In the genomic region with DNA sequence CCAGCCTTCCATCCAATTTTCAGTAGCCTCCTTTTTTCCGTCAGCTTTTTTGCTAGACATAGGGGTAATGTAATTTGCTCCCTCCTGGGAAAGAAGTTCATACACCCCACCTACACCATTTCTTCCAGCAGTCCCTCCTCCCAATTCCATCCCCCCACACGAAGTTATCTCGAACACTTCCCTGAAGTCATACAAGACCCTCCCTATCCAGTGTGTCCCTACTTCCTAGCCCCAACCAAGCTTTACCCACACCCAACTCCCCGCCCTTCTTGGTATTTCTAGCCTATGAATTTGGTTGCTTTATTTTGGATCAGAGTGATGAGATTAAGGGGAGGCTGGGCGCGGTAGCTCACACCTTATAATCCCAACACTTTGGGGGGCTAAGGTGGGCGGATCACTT, we compare ENCODE assay signal across 12 cellular contexts. TPM values are rescaled to one million over a fixed set of nuclear protein-coding genes. Genes with fewer than 3 reads are reported as not detected.
DNase-seq lines count a peak whose midpoint lies in the region; ATAC-seq and TF ChIP-seq lines count a peak whose summit lies in the region.
"Had no signal": no experiment of that assay in that cellular context is flagged by ENCODE, and none has a peak within 500 bp of the region (broad histone marks: within the 10 kb centered on the region; RNA-seq: fewer than 3 reads in every experiment).

No MANE protein-coding gene starts in this region.

- intact Hi-C loops in body of pancreas (cut with DNase I) = no loop called here

- no peak for TF ChIP-seq CTCF in body of pancreas (IDR thresholded peaks at IDR 0.05)

- no peak for TF ChIP-seq POLR2A in body of pancreas (IDR thresholded peaks at IDR 0.05)

- peak overlapping the region; percentile 61 to 90 (median 84); a peak in 20 of 22 replicates for H3K9ac ChIP-seq in BLaER1 treated with 17β-estradiol and CSF1 and Interleukin-3, amounts not matched to agents 10 nM and 100 nM
- H3K9ac ChIP-seq in HUES6 (ENCODE audit: low read length) (peak overlapping the region; percentile 90), adipocyte (ENCODE audit: low read length) (no peak overlapping the region)

- DNase-seq in adipocyte (ENCODE audit: low read depth) (no peak), OCI-M1 (lab: John Stamatoyannopoulos, UW) (no peak), KG1 (lab: John Stamatoyannopoulos, UW) (no peak), body of pancreas (no peak)
- no peak for DNase-seq in stimulated activated CD4-positive, alpha-beta T cell treated with anti-CD3 and anti-CD28 coated beads, Interleukin-4, amount 100 ng/mL, for 24 hours
- DNase-seq: dermis blood vessel endothelial cell, Kasumi-1 had no signal

- peaks cover 34 to 72% (median 67%) of the 10 kb centered on the region in 11 experiments for H3K36me3 ChIP-seq in BLaER1 treated with 17β-estradiol and CSF1 and Interleukin-3, amounts not matched to agents 10 nM and 100 nM
- peaks cover 67% of the 10 kb centered on the region for H3K36me3 ChIP-seq in HUES6 (ENCODE audit: control insufficient read depth, insufficient read depth, low read length)
- H3K36me3 ChIP-seq in adipocyte (ENCODE audit: control insufficient read depth, insufficient read depth, low read length, severe bottlenecking) = peaks cover 32% of the 10 kb centered on the region
- peaks cover 77% of the 10 kb centered on the region for H3K36me3 ChIP-seq in mesodermal cell (ENCODE audit: control insufficient read depth, insufficient read depth, low read length)
- peaks cover 0 to 13% of the 10 kb centered on the region in 2 donors for H3K36me3 ChIP-seq in body of pancreas (replicated peaks in 1 of 2; ENCODE audit: insufficient read depth in 1 of 2, low read depth in 2 of 2)

- H4K20me1 ChIP-seq in BLaER1 treated with 17β-estradiol and CSF1 and Interleukin-3, amounts not matched to agents 10 nM and 100 nM = peaks cover 0 to 23% (median 0%) of the 10 kb centered on the region in 11 experiments; a peak in 9 of 22 replicates

- H3K27ac ChIP-seq in BLaER1 treated with 17β-estradiol and CSF1 and Interleukin-3, amounts not matched to agents 10 nM and 100 nM = peak overlapping the region in 9 of 11 experiments; percentile 76 to 92 (median 85); a peak in 18 of 22 replicates
- H3K27ac ChIP-seq in HUES6 (ENCODE audit: low read depth, low read length) (no peak overlapping the region), mesodermal cell (ENCODE audit: low read depth, low read length, severe bottlenecking) (no peak overlapping the region), body of pancreas (no peak overlapping the region)

- peaks cover 21 to 49% (median 39%) of the 10 kb centered on the region in 10 experiments for H3K4me1 ChIP-seq in BLaER1 treated with 17β-estradiol and CSF1 and Interleukin-3, amounts not matched to agents 10 nM and 100 nM
- H3K4me1 ChIP-seq in HUES6 (ENCODE audit: control insufficient read depth, insufficient read depth, low read length) (peaks cover 6% of the 10 kb centered on the region; the same call in 1 of the 2 replicates), adipocyte (ENCODE audit: control insufficient read depth, insufficient read depth, low read length) (peaks cover 21% of the 10 kb centered on the region), mesodermal cell (ENCODE audit: control insufficient read depth, insufficient read depth, low read length, poor library complexity, severe bottlenecking) (peaks cover 38% of the 10 kb centered on the region), body of pancreas (peaks cover 6% of the 10 kb centered on the region)
- H3K4me1 ChIP-seq: HAP-1 had no signal

- H3K4me2 ChIP-seq in BLaER1 treated with 17β-estradiol and CSF1 and Interleukin-3, amounts not matched to agents 10 nM and 100 nM = peak overlapping the region; percentile 78 to 93 (median 87)

- H3K4me3 ChIP-seq in BLaER1 treated with 17β-estradiol and CSF1 and Interleukin-3, amounts not matched to agents 10 nM and 100 nM = peak overlapping the region in 9 of 10 experiments; percentile 60 to 84 (median 72); a peak in 18 of 20 replicates
- H3K4me3 ChIP-seq in HUES6 (ENCODE audit: low read depth, low read length) = peak overlapping the region; percentile 97
- H3K4me3 ChIP-seq in adipocyte (ENCODE audit: low read length) = peak overlapping the region; percentile 82
- H3K4me3 ChIP-seq in mesodermal cell (ENCODE audit: extremely low read depth, insufficient read depth, low read length, poor library complexity, severe bottlenecking) = peak overlapping the region; percentile 91
- no peak overlapping the region for H3K4me3 ChIP-seq in body of pancreas
- H3K4me3 ChIP-seq: HAP-1 had no signal

- peaks cover 0 to 19% (median 14%) of the 10 kb centered on the region in 11 experiments; a peak in 10 of 22 replicates for H3K27me3 ChIP-seq in BLaER1 treated with 17β-estradiol and CSF1 and Interleukin-3, amounts not matched to agents 10 nM and 100 nM
- H3K27me3 ChIP-seq in HUES6 (ENCODE audit: control insufficient read depth, insufficient read depth, low read length) (no peaks in the 10 kb centered on the region), adipocyte (replicated peaks; ENCODE audit: control insufficient read depth, insufficient read depth, low read length) (no peaks in the 10 kb centered on the region), body of pancreas (no peaks in the 10 kb centered on the region)

- peaks cover 0 to 23% (median 20%) of the 10 kb centered on the region in 11 experiments; a peak in 20 of 22 replicates for H3K9me3 ChIP-seq in BLaER1 treated with 17β-estradiol and CSF1 and Interleukin-3, amounts not matched to agents 10 nM and 100 nM (replicated peaks in 1 of 11)
- H3K9me3 ChIP-seq in HUES6 (ENCODE audit: control insufficient read depth, insufficient read depth, low read depth, low read length) (no peaks in the 10 kb centered on the region), adipocyte (ENCODE audit: control insufficient read depth, low read length) (no peaks in the 10 kb centered on the region), mesodermal cell (ENCODE audit: control insufficient read depth, low read length) (no peaks in the 10 kb centered on the region), body of pancreas (no peaks in the 10 kb centered on the region)
- H3K9me3 ChIP-seq: HAP-1 had no signal

- WGBS in mesodermal cell (ENCODE audit: insufficient coverage in 2 of 2), 2 experiments = 31 to 33% methylated on average over 3 of the region's 7 CpGs
- WGBS in body of pancreas, 2 donors = 55 to 63% methylated on average over 7 of the region's 7 CpGs

- ATAC-seq in body of pancreas = no peak

RNA-seq across cellular contexts. Expression of gene UBE2C, which starts 1.0 kb away (rescaled TPM):
- 185 TPM for polyA plus RNA-seq in mesodermal cell (2013, experiment 1 of 2)
- polyA plus RNA-seq in mesodermal cell (2013, experiment 2 of 2) = 157 TPM
- not detected for total RNA-seq in body of pancreas

RNA-seq across cellular contexts. Expression of gene TNNC2, which starts 13.6 kb away (rescaled TPM):
- polyA plus RNA-seq in mesodermal cell (2013, experiment 1 of 2) = not detected
- not detected for polyA plus RNA-seq in mesodermal cell (2013, experiment 2 of 2)
- not detected for total RNA-seq in body of pancreas
- total RNA-seq: dermis blood vessel endothelial cell; T-helper 2 cell treated with Interferon-gamma antibody and Interleukin-4, amounts not matched to agents 100 ng/mL and 5 ng/mL, for 36 hours had no signal

RNA-seq across cellular contexts. Expression of gene SNX21, which starts 20.1 kb away (rescaled TPM):
- 12.8 TPM for polyA plus RNA-seq in mesodermal cell (2013, experiment 1 of 2)
- polyA plus RNA-seq in mesodermal cell (2013, experiment 2 of 2) = 10.8 TPM
- total RNA-seq in body of pancreas = 10 to 100 TPM; 42.8 to 46.5 TPM

RNA-seq across cellular contexts. Expression of gene DNTTIP1, which starts 21.7 kb away (rescaled TPM):
- 40.4 TPM for polyA plus RNA-seq in mesodermal cell (2013, experiment 1 of 2)
- 39.4 TPM for polyA plus RNA-seq in mesodermal cell (2013, experiment 2 of 2)
- 10 to 100 TPM; 14.8 to 18.9 TPM for total RNA-seq in body of pancreas

RNA-seq across cellular contexts. Expression of gene WFDC3, which starts 21.8 kb away (rescaled TPM):
- polyA plus RNA-seq in mesodermal cell (2013, experiment 1 of 2) = not detected
- not detected for polyA plus RNA-seq in mesodermal cell (2013, experiment 2 of 2)
- not detected for total RNA-seq in body of pancreas
- total RNA-seq: dermis blood vessel endothelial cell; T-helper 2 cell treated with Interferon-gamma antibody and Interleukin-4, amounts not matched to agents 100 ng/mL and 5 ng/mL, for 36 hours had no signal

Comparison
In these comparisons a context has a peak if more than half of its experiments do, and no peak if none do; other contexts are left out.
1. H3K27ac ChIP-seq: peak in BLaER1 treated with 17β-estradiol and CSF1 and Interleukin-3, amounts not matched to agents 10 nM and 100 nM (9 of 11); none in HUES6 (single experiment), mesodermal cell (single experiment) and body of pancreas (0 of 4).
2. H3K4me3 ChIP-seq: peak in BLaER1 treated with 17β-estradiol and CSF1 and Interleukin-3, amounts not matched to agents 10 nM and 100 nM (9 of 10), HUES6 (single experiment), adipocyte (single experiment) and mesodermal cell (single experiment); none in body of pancreas (0 of 2).